In genomic region chr2:8306530-8307351, GRCh38 we compare ENCODE assay signal across 11 cellular contexts.
DNase-seq lines count a peak whose midpoint lies in the region; ATAC-seq, FAIRE-seq and TF ChIP-seq lines count a peak whose summit lies in the region.
"Had no signal": no experiment of that assay in that cellular context is flagged by ENCODE, and none has a peak within 500 bp of the region (broad histone marks: within the 10 kb centered on the region; RNA-seq: fewer than 3 reads in every experiment).

No MANE protein-coding gene starts in this region.

- TF ChIP-seq CTCF in AG10803 (conservative IDR thresholded peaks at IDR 0.05; ENCODE audit: low read length) (no peak), ascending aorta (IDR thresholded peaks at IDR 0.05) (no peak), left lung (IDR thresholded peaks at IDR 0.05) (no peak)

- intact Hi-C loops in ascending aorta (cut with DNase I), result loop anchor here (5.0 kb wide), 2 partner anchors 89 to 376 kb away; partner anchors contain the start of gene ID2
- intact Hi-C loops in left lung (cut with DNase I), result no loop called here

- no peak for FAIRE-seq in H54 (lab: Jason Lieb, UNC)

- ATAC-seq in HG02884 (IDR thresholded peaks at IDR 0.05; ENCODE audit: unreplicated experiment), result peak; percentile 27
- ATAC-seq in left lung, result peak; percentile 9
- no peak for ATAC-seq in GM21367 (IDR thresholded peaks at IDR 0.05; ENCODE audit: unreplicated experiment)
- ATAC-seq: heart right ventricle had no signal

- no peak for TF ChIP-seq POLR2A in H54 (IDR thresholded peaks at IDR 0.05; ENCODE audit: low read depth, low read length)

- H3K9me3 ChIP-seq in ascending aorta (no peaks in the 10 kb centered on the region), left lung (no peaks in the 10 kb centered on the region)
- H3K9me3 ChIP-seq: heart right ventricle had no signal

- H3K36me3 ChIP-seq in ascending aorta (no peaks in the 10 kb centered on the region), left lung (no peaks in the 10 kb centered on the region)
- H3K36me3 ChIP-seq: heart right ventricle had no signal

- H3K4me3 ChIP-seq in AG10803 (ENCODE audit: low read length) (no peak overlapping the region), ascending aorta (no peak overlapping the region), left lung (no peak overlapping the region)
- H3K4me3 ChIP-seq: heart right ventricle had no signal

- H3K27ac ChIP-seq in ascending aorta (peak overlapping the region; percentile 69 to 82), left lung (no peak overlapping the region)
- H3K27ac ChIP-seq: heart right ventricle had no signal

- DNase-seq in AG10803 (ENCODE audit: low read depth), result peak; percentile 12
- peak in 1 of 2 donors; percentile 42 for DNase-seq in ascending aorta (ENCODE audit: low spot score in 2 of 2)
- DNase-seq in left lung, result no peak
- no peak for DNase-seq in SIG-M5 (lab: John Stamatoyannopoulos, UW)
- no peak for DNase-seq in activated effector memory CD4-positive, alpha-beta T cell treated with Interleukin-2 at 50 U/mL for 16 hours
- no peak for DNase-seq in H54 (ENCODE audit: insufficient read length, low spot score)
- DNase-seq: CD8-positive, alpha-beta memory T cell; heart right ventricle; naive B cell had no signal

- H3K4me1 ChIP-seq in ascending aorta (peaks cover 0 to 24% of the 10 kb centered on the region in 2 donors), left lung (peaks cover 0 to 75% of the 10 kb centered on the region in 2 donors)

- no peaks in the 10 kb centered on the region for H3K27me3 ChIP-seq in ascending aorta
- H3K27me3 ChIP-seq in left lung, result no peaks in the 10 kb centered on the region
- H3K27me3 ChIP-seq: heart right ventricle had no signal

Comparison
In these comparisons a context has a peak if more than half of its experiments do, and no peak if none do; other contexts are left out.
1. H3K27ac ChIP-seq: peak in ascending aorta (2 of 2); none in left lung (0 of 2).